In genomic region chr7:157683251-157684156, GRCh38 we compare ENCODE assay signal across 12 cellular contexts.
DNase-seq lines count a peak whose midpoint lies in the region; ATAC-seq, FAIRE-seq and TF ChIP-seq lines count a peak whose summit lies in the region.
"Had no signal": no experiment of that assay in that cellular context is flagged by ENCODE, and none has a peak within 500 bp of the region (broad histone marks: within the 10 kb centered on the region; RNA-seq: fewer than 3 reads in every experiment).

No MANE protein-coding gene starts in this region.

- TF ChIP-seq CTCF in WTC11 (IDR thresholded peaks at IDR 0.05) (no peak), kidney (IDR thresholded peaks at IDR 0.05; ENCODE audit: borderline replicate concordance, extremely low read depth, insufficient read depth) (no peak), stomach (IDR thresholded peaks at IDR 0.05) (no peak), mammary epithelial cell (conservative IDR thresholded peaks at IDR 0.05 in 1 of 2, IDR thresholded peaks at IDR 0.05 in 1 of 2; ENCODE audit: extremely low read depth in 1 of 2, insufficient read depth in 1 of 2, low read depth in 1 of 2, low read length in 2 of 2) (no peak)

- peaks cover 2% of the 10 kb centered on the region for H3K36me3 Mint-ChIP-seq in activated naive CD4-positive, alpha-beta T cell treated with anti-CD3 and anti-CD28 coated beads, Interleukin-2, amount 50 U/mL, for 24 hours
- H3K36me3 Mint-ChIP-seq in activated naive CD4-positive, alpha-beta T cell treated with anti-CD3 and anti-CD28 coated beads for 36 hours (ENCODE audit: low read depth) = no peaks in the 10 kb centered on the region
- peaks cover 4% of the 10 kb centered on the region; the same call in 1 of the 2 replicates for H3K36me3 Mint-ChIP-seq in WTC11

- no peak for TF ChIP-seq EP300 in stomach (IDR thresholded peaks at IDR 0.05)

- H3K9ac ChIP-seq in kidney (ENCODE audit: low read length in 2 of 2) (no peak overlapping the region), mammary epithelial cell (ENCODE audit: insufficient read depth, low read length) (no peak overlapping the region)

- H3K27me3 ChIP-seq in stomach (peaks cover 19 to 88% (median 44%) of the 10 kb centered on the region in 3 donors), mammary epithelial cell (ENCODE audit: insufficient read depth, low read length) (peaks cover 43% of the 10 kb centered on the region)

- no peaks in the 10 kb centered on the region for H3K4me1 ChIP-seq in kidney (ENCODE audit: control insufficient read depth in 1 of 2, insufficient read depth in 1 of 2, low read depth in 1 of 2, low read length in 2 of 2)
- H3K4me1 ChIP-seq in stomach = peaks cover 20 to 30% (median 25%) of the 10 kb centered on the region in 4 donors
- no peaks in the 10 kb centered on the region for H3K4me1 ChIP-seq in mammary epithelial cell (ENCODE audit: insufficient read depth, low read length)

- H3K9me3 ChIP-seq in kidney (ENCODE audit: control insufficient read depth in 1 of 2, low read length in 2 of 2) (no peaks in the 10 kb centered on the region), stomach (no peaks in the 10 kb centered on the region), mammary epithelial cell (replicated peaks; ENCODE audit: insufficient read depth, low read length) (no peaks in the 10 kb centered on the region)
- H3K9me3 ChIP-seq: vagina had no signal

- no TSS peak for BruUV-seq in mammary epithelial cell (replicated peaks; lab: Mats Ljungman, UMichigan)

- no peak for ATAC-seq in WTC11
- no peak for ATAC-seq in GM21737 (IDR thresholded peaks at IDR 0.05; ENCODE audit: unreplicated experiment)

- in situ Hi-C loops in mammary epithelial cell (cut with MboI; ENCODE audit: low sequenced_read_pairs in 2 of 2) = no loop called here

- H3K9me3 Mint-ChIP-seq in activated naive CD4-positive, alpha-beta T cell treated with anti-CD3 and anti-CD28 coated beads, Interleukin-2, amount 50 U/mL, for 24 hours = no peaks in the 10 kb centered on the region
- H3K9me3 Mint-ChIP-seq in activated naive CD4-positive, alpha-beta T cell treated with anti-CD3 and anti-CD28 coated beads for 36 hours = no peaks in the 10 kb centered on the region
- H3K9me3 Mint-ChIP-seq in WTC11 = no peaks in the 10 kb centered on the region

- peaks cover 28% of the 10 kb centered on the region for H3K4me1 Mint-ChIP-seq in activated naive CD4-positive, alpha-beta T cell treated with anti-CD3 and anti-CD28 coated beads, Interleukin-2, amount 50 U/mL, for 24 hours
- peaks cover 26% of the 10 kb centered on the region for H3K4me1 Mint-ChIP-seq in activated naive CD4-positive, alpha-beta T cell treated with anti-CD3 and anti-CD28 coated beads for 36 hours (ENCODE audit: low read depth)
- H3K4me1 Mint-ChIP-seq in WTC11 = peaks cover 27% of the 10 kb centered on the region

- intact Hi-C loops in activated naive CD4-positive, alpha-beta T cell treated with anti-CD3 and anti-CD28 coated beads for 36 hours (cut with micrococcal nuclease) = loop anchor here (10.0 kb wide), 1 partner anchor 249 kb away; no protein-coding TSS in a partner anchor
- intact Hi-C loops in kidney (cut with DNase I) = no loop called here
- intact Hi-C loops in stomach (cut with DNase I; ENCODE audit: low total_unique reads) = no loop called here
- intact Hi-C loops in mammary epithelial cell (cut with micrococcal nuclease) = no loop called here

- no peak overlapping the region for H2AFZ ChIP-seq in mammary epithelial cell (ENCODE audit: low read depth, low read length)

- CTCF ChIA-PET in activated naive CD4-positive, alpha-beta T cell treated with anti-CD3 and anti-CD28 coated beads for 36 hours (lab: Charles Lee) = no interaction called here
- CTCF ChIA-PET in WTC11 (lab: Charles Lee) = no interaction called here
- CTCF ChIA-PET in mammary epithelial cell (lab: Charles Lee; ENCODE audit: low non-redundant PET) = no interaction called here

- WGBS in stomach, 5 donors = 46 to 65% (median 60%) methylated on average over 33 of the region's 33 CpGs
- 7% methylated on average over 30 of the region's 33 CpGs for WGBS in mammary epithelial cell (ENCODE audit: low coverage, missing lambda C conversion rate)

- DNase-seq in activated naive CD4-positive, alpha-beta T cell treated with anti-CD3 and anti-CD28 coated beads for 36 hours = no peak
- DNase-seq in WTC11 (ENCODE audit: low spot score) (no peak), kidney (peak; percentile 34), stomach (no peak), mammary epithelial cell (no peak)
- DNase-seq in stimulated activated naive CD4-positive, alpha-beta T cell treated with Interleukin-2 at 50 U/mL for 16 hours (lab: John Stamatoyannopoulos, UW) = no peak
- DNase-seq: NCI-H2081 treated with DMSO at 0.1 percent for 48 hours; stimulated activated CD8-positive, alpha-beta memory T cell treated with anti-CD3 and anti-CD28 coated beads, Interleukin-4, amount 100 ng/mL, for 48 hours had no signal

- H3K36me3 ChIP-seq in kidney (ENCODE audit: control insufficient read depth in 1 of 2, insufficient read depth in 2 of 2, low read length in 2 of 2) (no peaks in the 10 kb centered on the region), stomach (peaks cover 0 to 10% (median 0%) of the 10 kb centered on the region in 4 donors), mammary epithelial cell (ENCODE audit: insufficient read depth, low read length) (no peaks in the 10 kb centered on the region)
- H3K36me3 ChIP-seq: vagina had no signal

- H3K27ac ChIP-seq in kidney (ENCODE audit: low read depth in 2 of 2, low read length in 2 of 2) (no peak overlapping the region), stomach (no peak overlapping the region), mammary epithelial cell (ENCODE audit: insufficient read depth, low read depth, low read length) (no peak overlapping the region)
- H3K27ac ChIP-seq: vagina had no signal

- TF ChIP-seq POLR2A in stomach (IDR thresholded peaks at IDR 0.05) = no peak

- H3K27ac Mint-ChIP-seq in activated naive CD4-positive, alpha-beta T cell treated with anti-CD3 and anti-CD28 coated beads, Interleukin-2, amount 50 U/mL, for 24 hours = no peak overlapping the region
- H3K27ac Mint-ChIP-seq in activated naive CD4-positive, alpha-beta T cell treated with anti-CD3 and anti-CD28 coated beads for 36 hours = no peak overlapping the region
- no peak overlapping the region for H3K27ac Mint-ChIP-seq in WTC11

- dilution Hi-C loops in mammary epithelial cell (cut with HindIII; ENCODE audit: low sequenced_read_pairs) = no loop called here

- no peaks in the 10 kb centered on the region for H3K79me2 ChIP-seq in mammary epithelial cell (ENCODE audit: insufficient read depth, low read length)

- peak overlapping the region; percentile 54 for H3K4me3 Mint-ChIP-seq in activated naive CD4-positive, alpha-beta T cell treated with anti-CD3 and anti-CD28 coated beads, Interleukin-2, amount 50 U/mL, for 24 hours
- no peak overlapping the region for H3K4me3 Mint-ChIP-seq in activated naive CD4-positive, alpha-beta T cell treated with anti-CD3 and anti-CD28 coated beads for 36 hours
- H3K4me3 Mint-ChIP-seq in WTC11 = peak overlapping the region; percentile 66

- no peak overlapping the region for H3K4me2 ChIP-seq in mammary epithelial cell (ENCODE audit: insufficient read depth, low read depth, low read length)

- POLR2A ChIA-PET in WTC11 (lab: Charles Lee) = interaction anchor here (0.6 to 0.7 kb wide), 2 partner anchors 85 to 456 kb away, joined by 3 read pairs; no protein-coding TSS in a partner anchor

- H4K20me1 ChIP-seq in mammary epithelial cell (ENCODE audit: insufficient read depth, low read length) = no peaks in the 10 kb centered on the region

- peaks cover 63% of the 10 kb centered on the region for H3K27me3 Mint-ChIP-seq in activated naive CD4-positive, alpha-beta T cell treated with anti-CD3 and anti-CD28 coated beads, Interleukin-2, amount 50 U/mL, for 24 hours
- H3K27me3 Mint-ChIP-seq in activated naive CD4-positive, alpha-beta T cell treated with anti-CD3 and anti-CD28 coated beads for 36 hours (ENCODE audit: low read depth) = peaks cover 82% of the 10 kb centered on the region
- peaks cover 94% of the 10 kb centered on the region for H3K27me3 Mint-ChIP-seq in WTC11 (ENCODE audit: low read depth)

- H3K4me3 ChIP-seq in kidney (ENCODE audit: low read length in 2 of 2) (no peak overlapping the region), stomach (peak overlapping the region; percentile 26 to 42 (median 32)), mammary epithelial cell (replicated peaks in 1 of 3; ENCODE audit: insufficient read depth in 1 of 3, low read depth in 2 of 3, low read length in 3 of 3) (no peak overlapping the region)
- H3K4me3 ChIP-seq: lung, vagina had no signal

- no peak for FAIRE-seq in kidney (lab: Jason Lieb, UNC)

TF ChIP-seq in WTC11, 78 proteins besides CTCF, POLR2A, EP300 and RAD21 (continues in another document):
- TF ChIP-seq ATF2 (CRISPR knock-in tag; IDR thresholded peaks at IDR 0.05; ENCODE audit: borderline replicate concordance, low read depth) = no peak

Comparison
In these comparisons a context has a peak if more than half of its experiments do, and no peak if none do; other contexts are left out.
1. H3K4me3 ChIP-seq: peak in stomach (4 of 4); none in kidney (0 of 2) and mammary epithelial cell (0 of 3).